Comparison of ENCODE assay signal across 8 cellular contexts in genomic region chr2:47990503-47990902, GRCh38.
"Had no signal": no experiment of that assay in that cellular context is flagged by ENCODE, and none has a peak within 500 bp of the region (broad histone marks: within the 10 kb centered on the region; RNA-seq: fewer than 3 reads in every experiment).

No MANE protein-coding gene starts in this region.

- ATAC-seq: GM12878 had no signal

- DNase-seq: GDM1, GF-D8 had no signal

- FAIRE-seq: G401.6, GM12878, GM12891, GM12892, GM18507, GM19239 had no signal

- H3K4me3 ChIP-seq: GM12878 had no signal
